ENCODE assay signal across 16 cellular contexts in the genomic region with DNA sequence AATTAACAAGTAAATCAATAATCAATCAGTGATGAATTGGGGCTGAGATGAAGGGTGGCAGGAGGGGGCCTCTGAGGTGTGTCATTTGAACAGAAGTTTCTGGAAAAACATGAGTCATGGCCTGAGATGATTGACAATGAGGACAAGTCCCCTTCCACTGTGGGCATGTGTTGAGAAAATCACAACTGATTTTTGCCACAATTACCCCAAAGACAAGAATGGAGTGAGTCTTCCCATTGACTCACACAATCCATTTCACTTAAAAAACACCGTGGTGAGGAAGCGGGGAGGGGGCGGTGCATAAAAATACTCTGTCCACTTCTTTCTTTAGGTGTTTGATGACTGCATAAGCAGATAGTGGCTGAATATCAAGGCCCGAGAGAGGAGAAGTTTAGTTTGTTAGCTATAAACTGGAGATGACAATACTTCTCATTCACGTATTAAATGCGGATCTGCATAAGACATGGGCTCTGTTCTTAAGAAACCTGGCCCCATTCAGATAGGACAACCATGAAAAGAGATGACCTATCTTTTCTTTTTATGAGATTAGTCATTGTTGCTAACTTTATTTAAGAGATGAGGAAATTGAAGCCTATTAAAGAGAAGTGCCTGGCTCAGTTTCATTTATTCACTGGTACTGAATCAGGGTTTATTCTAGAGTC. TPM values are rescaled to one million over a fixed set of nuclear protein-coding genes. Genes with fewer than 3 reads are reported as not detected.
DNase-seq lines count a peak whose midpoint lies in the region; ATAC-seq and TF ChIP-seq lines count a peak whose summit lies in the region.
"Had no signal": no experiment of that assay in that cellular context is flagged by ENCODE, and none has a peak within 500 bp of the region (broad histone marks: within the 10 kb centered on the region; RNA-seq: fewer than 3 reads in every experiment).

No MANE protein-coding gene starts in this region.

- peaks cover 0 to 33% of the 10 kb centered on the region in 2 experiments; a peak in 3 of 4 replicates for H3K4me1 ChIP-seq in SK-N-SH (ENCODE audit: control insufficient read depth in 1 of 2, insufficient read depth in 2 of 2, low read depth in 1 of 2, low read length in 1 of 2)
- no peaks in the 10 kb centered on the region for H3K4me1 ChIP-seq in ascending aorta

- peak overlapping the region; percentile 62 for H3K27ac Mint-ChIP-seq in T-helper 1 cell treated with Interleukin-12 subunit alpha and Interleukin-12 subunit beta and Interleukin-4 antibody, amounts not matched to agents 30 μg/mL and 1 μg/mL, for 36 hours
- H3K27ac Mint-ChIP-seq: IgD-negative memory B cell had no signal

- H3K27me3 ChIP-seq in SK-N-SH (ENCODE audit: insufficient read depth) (no peaks in the 10 kb centered on the region), ascending aorta (no peaks in the 10 kb centered on the region)
- H3K27me3 ChIP-seq: heart right ventricle, tibial nerve had no signal

- DNase-seq in SK-N-SH (no peak), ascending aorta (ENCODE audit: low spot score in 2 of 2) (no peak), OCI-M2 (lab: John Stamatoyannopoulos, UW; ENCODE audit: unreplicated experiment) (no peak), CD1c-positive myeloid dendritic cell (ENCODE audit: extremely low spot score) (no peak), HT-29 (ENCODE audit: low spot score) (no peak)
- DNase-seq in stimulated activated CD4-positive, alpha-beta T cell treated with anti-CD3 and anti-CD28 coated beads, TNF-alpha, amount 100 ng/mL, for 24 hours (ENCODE audit: low read depth in 3 of 3) = peak in 2 of 3 experiments; percentile 17 to 53
- DNase-seq: 8988T, HCEC 1CT, heart right ventricle, left ventricle myocardium superior, NCI-H2171 had no signal

- H3K36me3 ChIP-seq in SK-N-SH (replicated peaks in 1 of 2; ENCODE audit: control insufficient read depth in 1 of 2, insufficient read depth in 2 of 2, low read length in 1 of 2) = no peaks in the 10 kb centered on the region
- H3K36me3 ChIP-seq in ascending aorta = no peaks in the 10 kb centered on the region
- H3K36me3 ChIP-seq: heart right ventricle, tibial nerve had no signal

- TF ChIP-seq RAD21 in SK-N-SH (IDR thresholded peaks at IDR 0.05; ENCODE audit: low read length) = no peak

- ATAC-seq in SK-N-SH treated with all-trans-retinoic acid at 6 μM for 48 hours = no peak
- ATAC-seq: heart right ventricle, left ventricle myocardium superior had no signal

- no peaks in the 10 kb centered on the region for H3K27me3 Mint-ChIP-seq in T-helper 1 cell treated with Interleukin-12 subunit alpha and Interleukin-12 subunit beta and Interleukin-4 antibody, amounts not matched to agents 30 μg/mL and 1 μg/mL, for 36 hours (ENCODE audit: low read depth)

- H3K4me3 ChIP-seq in SK-N-SH (ENCODE audit: low read depth in 2 of 2, low read length in 1 of 2) (no peak overlapping the region), ascending aorta (no peak overlapping the region)
- H3K4me3 ChIP-seq: heart right ventricle, tibial nerve had no signal

- no peaks in the 10 kb centered on the region for H3K9me3 ChIP-seq in SK-N-SH
- no peaks in the 10 kb centered on the region for H3K9me3 ChIP-seq in ascending aorta
- H3K9me3 ChIP-seq: heart right ventricle, tibial nerve had no signal

- CTCF ChIA-PET in SK-N-SH (lab: Yijun Ruan, JAX) = no interaction called here

- H3K27ac ChIP-seq in SK-N-SH (ENCODE audit: low read depth in 2 of 2, low read length in 1 of 2) (peak overlapping the region in 1 of 2 experiments; percentile 51; a peak in 2 of 4 replicates), ascending aorta (peak overlapping the region; percentile 37 to 72)
- H3K27ac ChIP-seq: heart right ventricle had no signal

- no peak overlapping the region for H3K4me3 Mint-ChIP-seq in T-helper 1 cell treated with Interleukin-12 subunit alpha and Interleukin-12 subunit beta and Interleukin-4 antibody, amounts not matched to agents 30 μg/mL and 1 μg/mL, for 36 hours
- H3K4me3 Mint-ChIP-seq: IgD-negative memory B cell had no signal

- peaks cover 38% of the 10 kb centered on the region for H3K4me1 Mint-ChIP-seq in T-helper 1 cell treated with Interleukin-12 subunit alpha and Interleukin-12 subunit beta and Interleukin-4 antibody, amounts not matched to agents 30 μg/mL and 1 μg/mL, for 36 hours (ENCODE audit: low read depth)

- POLR2A ChIA-PET in SK-N-SH (lab: Yijun Ruan, JAX) = no interaction called here

- H3K9me3 Mint-ChIP-seq in T-helper 1 cell treated with Interleukin-12 subunit alpha and Interleukin-12 subunit beta and Interleukin-4 antibody, amounts not matched to agents 30 μg/mL and 1 μg/mL, for 36 hours = peaks cover 4% of the 10 kb centered on the region

- no peak overlapping the region for H2AFZ ChIP-seq in SK-N-SH (ENCODE audit: low read depth)

- H3K79me2 ChIP-seq in SK-N-SH (ENCODE audit: insufficient read depth) = no peaks in the 10 kb centered on the region

- H3K9me2 ChIP-seq in SK-N-SH = no peaks in the 10 kb centered on the region

- H3F3A ChIP-seq in SK-N-SH (replicated peaks; ENCODE audit: insufficient read depth) = peaks cover 29% of the 10 kb centered on the region

- 80% methylated on average over 6 of the region's 6 CpGs for WGBS in SK-N-SH (ENCODE audit: low lambda C conversion rate)

- intact Hi-C loops in ascending aorta (cut with DNase I) = no loop called here

- no peak for TF ChIP-seq CTCF in SK-N-SH (IDR thresholded peaks at IDR 0.05)
- no peak for TF ChIP-seq CTCF in ascending aorta (IDR thresholded peaks at IDR 0.05)

- H4K20me1 ChIP-seq in SK-N-SH (ENCODE audit: insufficient read depth) = no peaks in the 10 kb centered on the region

- no peak overlapping the region for H3K9ac ChIP-seq in SK-N-SH

- H3K36me3 Mint-ChIP-seq in T-helper 1 cell treated with Interleukin-12 subunit alpha and Interleukin-12 subunit beta and Interleukin-4 antibody, amounts not matched to agents 30 μg/mL and 1 μg/mL, for 36 hours (ENCODE audit: low read depth) = peaks cover 2% of the 10 kb centered on the region
- H3K36me3 Mint-ChIP-seq: IgD-negative memory B cell had no signal

- H3K4me2 ChIP-seq in SK-N-SH = 0 out of 2 replicates have a peak overlapping the region, but pooled peaks have one; percentile 25

- TF ChIP-seq EP300 in SK-N-SH (IDR thresholded peaks at IDR 0.05; ENCODE audit: borderline replicate concordance in 1 of 2, low read depth in 1 of 2, low read length in 1 of 2) = no peak

TF ChIP-seq in SK-N-SH, 30 proteins besides CTCF, POLR2A, EP300 and RAD21:
- TF ChIP-seq MXI1 (IDR thresholded peaks at IDR 0.05; ENCODE audit: low read depth, low read length) = no peak
- TF ChIP-seq PBX3 (IDR thresholded peaks at IDR 0.05) = 0 out of 2 replicates have a peak, but pooled peaks have one; percentile 24
- no peak for TF ChIP-seq GABPA (IDR thresholded peaks at IDR 0.05; ENCODE audit: low read depth)
TF ChIP-seq in SK-N-SH: peak in this region for 1.

TF ChIP-seq in SK-N-SH treated with all-trans-retinoic acid at 6 μM for 48 hours, 23 proteins besides CTCF, POLR2A, EP300 and RAD21 (continues in another document):
- no peak for TF ChIP-seq TSHZ2 (CRISPR knock-in tag; IDR thresholded peaks at IDR 0.05)
- no peak for TF ChIP-seq POU6F1 (CRISPR knock-in tag; IDR thresholded peaks at IDR 0.05; ENCODE audit: borderline replicate concordance, low read depth)
- TF ChIP-seq ZFP3 (CRISPR knock-in tag; IDR thresholded peaks at IDR 0.05) = no peak
- no peak for TF ChIP-seq ARNTL (CRISPR knock-in tag; IDR thresholded peaks at IDR 0.05; ENCODE audit: borderline replicate concordance, low read depth)
- TF ChIP-seq ISL1 (CRISPR knock-in tag; IDR thresholded peaks at IDR 0.05) = no peak
- no peak for TF ChIP-seq GLIS3 (CRISPR knock-in tag; IDR thresholded peaks at IDR 0.05)

RNA-seq across cellular contexts. Expression of gene SHC4, which starts 34.7 kb away (rescaled TPM):
- 1.6 and 1.9 TPM in 2 replicates for polyA plus RNA-seq in SK-N-SH (2012; rRNA removed)
- 1.7 and 1.9 TPM in 2 replicates for polyA plus RNA-seq in SK-N-SH (2012; cell fraction: cytosol; rRNA removed)
- 2.6 and 4.5 TPM in 2 replicates for polyA plus RNA-seq in SK-N-SH (2012; cell fraction: nucleus; rRNA removed)
- total RNA-seq in ascending aorta = 7.2 TPM
- total RNA-seq in HT-29 (2014; rRNA removed; shearing (Covaris generic)) = not detected in 2 replicates
- polyA plus RNA-seq: endothelial cell of umbilical vein, IgD-negative memory B cell had no signal

RNA-seq across cellular contexts. Expression of gene EID1, which starts 51.1 kb away (rescaled TPM):
- 170 and 228 TPM in 2 replicates for polyA plus RNA-seq in SK-N-SH (2012; rRNA removed)
- polyA plus RNA-seq in SK-N-SH (2012; cell fraction: cytosol; rRNA removed) = 219 and 294 TPM in 2 replicates
- polyA plus RNA-seq in SK-N-SH (2012; cell fraction: nucleus; rRNA removed) = 90.3 and 100 TPM in 2 replicates
- total RNA-seq in ascending aorta = 247 TPM
- 74.0 and 76.7 TPM in 2 replicates for total RNA-seq in HT-29 (2014; rRNA removed; shearing (Covaris generic))

Comparison
In these comparisons a context has a peak if more than half of its experiments do, and no peak if none do; other contexts are left out.
1. DNase-seq: peak in stimulated activated CD4-positive, alpha-beta T cell treated with anti-CD3 and anti-CD28 coated beads, TNF-alpha, amount 100 ng/mL, for 24 hours (2 of 3); none in SK-N-SH (single experiment), ascending aorta (0 of 2), OCI-M2 (single experiment), CD1c-positive myeloid dendritic cell (single experiment) and HT-29 (single experiment).